ENCODE assay signal across 18 cellular contexts in the genomic region with DNA sequence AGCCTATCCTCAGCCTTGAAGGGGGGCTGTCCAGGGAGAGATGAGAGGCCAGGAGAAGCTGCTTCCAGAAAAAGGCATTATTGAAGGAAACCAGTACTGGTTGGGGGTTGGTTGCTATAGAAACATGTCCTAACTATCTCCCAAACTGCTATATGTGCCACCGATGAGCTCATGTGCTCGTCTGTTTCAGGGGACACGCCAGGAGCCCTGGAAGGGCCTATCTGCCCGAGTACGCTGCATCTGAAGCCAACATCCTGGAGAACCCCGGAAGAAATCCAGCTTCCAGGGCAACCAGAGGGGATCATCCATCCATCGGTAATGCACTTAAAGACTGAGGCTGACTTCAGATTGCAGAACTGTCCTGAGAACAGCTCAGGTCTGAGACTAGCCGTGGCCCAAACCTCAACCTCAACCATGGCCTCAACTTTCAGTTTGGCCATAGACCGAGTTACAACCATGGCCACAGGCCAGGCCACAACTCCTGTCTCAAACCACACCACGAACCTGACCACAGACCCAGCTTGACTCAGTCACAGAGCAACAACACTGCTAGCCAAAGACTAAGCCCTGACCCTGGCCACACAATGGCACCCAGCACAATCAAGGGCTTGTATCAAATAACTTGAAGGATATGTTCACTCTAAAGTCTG. TPM values are rescaled to one million over a fixed set of nuclear protein-coding genes. Genes with fewer than 3 reads are reported as not detected.
A peak's percentile ranks its signal among the peaks of the same experiment; 100 is the strongest.
DNase-seq lines count a peak whose midpoint lies in the region; ATAC-seq, FAIRE-seq and TF ChIP-seq lines count a peak whose summit lies in the region.
"Had no signal": no experiment of that assay in that cellular context is flagged by ENCODE, and none has a peak within 500 bp of the region (broad histone marks: within the 10 kb centered on the region; RNA-seq: fewer than 3 reads in every experiment).

No MANE protein-coding gene starts in this region.

- peak; percentile 41 for FAIRE-seq in GM12878 (lab: Jason Lieb, UNC)

- no peak overlapping the region for H3K27ac ChIP-seq in GM12878 (ENCODE audit: control insufficient read depth, insufficient read depth)
- H3K27ac ChIP-seq in neuronal stem cell (replicated peaks; ENCODE audit: low read length), result no peak overlapping the region
- H3K27ac ChIP-seq in body of pancreas, result no peak overlapping the region
- H3K27ac ChIP-seq in OCI-LY7 (ENCODE audit: low read depth, low read length, poor library complexity, severe bottlenecking), result no peak overlapping the region
- H3K27ac ChIP-seq: adrenal gland, stomach had no signal

- H2AFZ ChIP-seq in GM12878 (ENCODE audit: control insufficient read depth, low read depth, low read length) (no peak overlapping the region), neuronal stem cell (ENCODE audit: low read length) (no peak overlapping the region), OCI-LY7 (ENCODE audit: low read length) (no peak overlapping the region)

- RAD21 ChIA-PET in GM12878 (lab: Charles Lee; ENCODE audit: unreplicated experiment), result no interaction called here

- no peak overlapping the region for H2BK15ac ChIP-seq in neuronal stem cell (ENCODE audit: low read length)

- peak overlapping the region; percentile 2 for H3K18ac ChIP-seq in neuronal stem cell (ENCODE audit: low read length)

- H3K4me2 ChIP-seq in GM12878 (ENCODE audit: control insufficient read depth, insufficient read depth), result no peak overlapping the region
- no peak overlapping the region for H3K4me2 ChIP-seq in neuronal stem cell (ENCODE audit: insufficient read depth, low read length, poor library complexity, severe bottlenecking)
- H3K4me2 ChIP-seq in OCI-LY7 (ENCODE audit: low read length), result no peak overlapping the region

- H3K9me2 ChIP-seq in OCI-LY7 (ENCODE audit: insufficient read depth, low read length), result no peaks in the 10 kb centered on the region

- no peak overlapping the region for H3K14ac ChIP-seq in neuronal stem cell (ENCODE audit: low read length)

- H3K4me3 ChIP-seq in GM12878, result no peak overlapping the region
- no peak overlapping the region for H3K4me3 ChIP-seq in neuronal stem cell (ENCODE audit: low read length in 2 of 2)
- no peak overlapping the region for H3K4me3 ChIP-seq in body of pancreas
- H3K4me3 ChIP-seq in OCI-LY7 (ENCODE audit: low read depth, low read length, poor library complexity, severe bottlenecking), result no peak overlapping the region
- H3K4me3 ChIP-seq: adrenal gland, stomach had no signal

- TF ChIP-seq POLR2A in GM12878 (IDR thresholded peaks at IDR 0.05; ENCODE audit: low read depth, low read length) (no peak), body of pancreas (IDR thresholded peaks at IDR 0.05) (no peak)

- in situ Hi-C loops in GM12878 (cut with MboI), result no loop called here

- CTCF ChIA-PET in GM12878 (lab: Yijun Ruan, JAX), result no interaction called here
- CTCF ChIA-PET in OCI-LY7 (lab: Charles Lee; ENCODE audit: unreplicated experiment), result no interaction called here

- TF ChIP-seq CTCF in GM12878 (IDR thresholded peaks at IDR 0.05 in 2 of 3, conservative IDR thresholded peaks at IDR 0.05 in 1 of 3; ENCODE audit: control insufficient read depth in 2 of 3, extremely low read depth in 1 of 3, insufficient read depth in 1 of 3, low read depth in 3 of 3, low read length in 3 of 3), result no peak
- TF ChIP-seq CTCF in body of pancreas (IDR thresholded peaks at IDR 0.05), result no peak
- no peak for TF ChIP-seq CTCF in OCI-LY7 (conservative IDR thresholded peaks at IDR 0.05; ENCODE audit: low read length)

- H3K27me3 ChIP-seq in GM12878 (replicated peaks in 1 of 2; ENCODE audit: control insufficient read depth in 2 of 2, insufficient read depth in 2 of 2, low read length in 1 of 2) (no peaks in the 10 kb centered on the region), neuronal stem cell (ENCODE audit: control insufficient read depth in 3 of 3, insufficient read depth in 3 of 3, low read depth in 1 of 3, low read length in 3 of 3) (no peaks in the 10 kb centered on the region), body of pancreas (no peaks in the 10 kb centered on the region)
- H3K27me3 ChIP-seq: adrenal gland, stomach had no signal

- H3K4me1 ChIP-seq in GM12878 (ENCODE audit: control insufficient read depth, insufficient read depth, low read length) (peaks cover 15% of the 10 kb centered on the region), neuronal stem cell (ENCODE audit: control insufficient read depth in 2 of 2, insufficient read depth in 1 of 2, low read depth in 1 of 2, low read length in 2 of 2) (peaks cover 0 to 9% of the 10 kb centered on the region in 2 donors), body of pancreas (no peaks in the 10 kb centered on the region), OCI-LY7 (ENCODE audit: insufficient read depth, low read length, poor library complexity, severe bottlenecking) (peaks cover 11% of the 10 kb centered on the region)
- H3K4me1 ChIP-seq: adrenal gland had no signal

- H2BK120ac ChIP-seq in neuronal stem cell (ENCODE audit: low read depth, low read length), result no peak overlapping the region

- no TSS peak for BruUV-seq in GM12878 (replicated peaks; lab: Mats Ljungman, UMichigan)
- BruUV-seq in OCI-LY7 (replicated peaks; lab: Mats Ljungman, UMichigan), result no TSS peak

- no peak for TF ChIP-seq EP300 in GM12878 (IDR thresholded peaks at IDR 0.05; ENCODE audit: borderline replicate concordance in 1 of 2, control insufficient read depth in 1 of 2, low read depth in 2 of 2, low read length in 2 of 2)

- intact Hi-C loops in GM12878 (cut with micrococcal nuclease; ENCODE audit: unreplicated experiment) (no loop called here), body of pancreas (cut with DNase I) (no loop called here), OCI-LY7 (cut with micrococcal nuclease; ENCODE audit: unreplicated experiment) (no loop called here)

- H4K20me1 ChIP-seq in GM12878 (ENCODE audit: control insufficient read depth, insufficient read depth) (no peaks in the 10 kb centered on the region), OCI-LY7 (ENCODE audit: insufficient read depth, low read length) (no peaks in the 10 kb centered on the region)

- H2BK5ac ChIP-seq in neuronal stem cell (ENCODE audit: low read length), result no peak overlapping the region

- no peak for TF ChIP-seq RAD21 in GM12878 (IDR thresholded peaks at IDR 0.05; ENCODE audit: insufficient read depth, low read depth, low read length)

- peak; percentile 23 for DNase-seq in EL
- peak; percentile 91 for DNase-seq in M059J (ENCODE audit: low read depth)
- peak; percentile 8 for DNase-seq in GM12878 (ENCODE audit: low read depth, low spot score)
- no peak for DNase-seq in neuronal stem cell (ENCODE audit: low spot score)
- DNase-seq in body of pancreas, result no peak
- no peak for DNase-seq in OCI-LY7 (ENCODE audit: low spot score)
- DNase-seq: activated T-cell treated with anti-CD3 and anti-CD28 coated beads, Interleukin-2, amount 50 U/mL, for 1 hour; adrenal gland; CD4-positive, alpha-beta T cell; effector memory CD4-positive, alpha-beta T cell; GDM1; kidney glomerular epithelial cell; naive B cell; right cardiac atrium; stomach had no signal

- 42% methylated on average over 10 of the region's 10 CpGs for WGBS in GM12878 (ENCODE audit: insufficient coverage, insufficient replicate concordance, low lambda C conversion rate, missing lambda C conversion rate)
- no CpG with 5 or more reads among the region's 10 CpGs for WGBS in neuronal stem cell (ENCODE audit: extremely low coverage in 2 of 2, insufficient read length in 2 of 2, insufficient replicate concordance in 1 of 2), 2 donors
- WGBS in body of pancreas, 2 donors, result 67 to 87% methylated on average over 6 to 10 of the region's 10 CpGs

- ATAC-seq in GM12878 (peak; percentile 54), HG02973 (IDR thresholded peaks at IDR 0.05; ENCODE audit: unreplicated experiment) (no peak), GM21576 (IDR thresholded peaks at IDR 0.05; ENCODE audit: unreplicated experiment) (no peak), body of pancreas (no peak)
- ATAC-seq: activated CD4-positive, CD25-positive, alpha-beta regulatory T cell treated with anti-CD3 and anti-CD28 coated beads, Interleukin-2, amount 50 U/mL, for 24 hours; right cardiac atrium had no signal

- H3K9me3 ChIP-seq in GM12878 (replicated peaks; ENCODE audit: control insufficient read depth, insufficient read depth, low read length), result no peaks in the 10 kb centered on the region
- no peaks in the 10 kb centered on the region for H3K9me3 ChIP-seq in neuronal stem cell (replicated peaks in 1 of 2; ENCODE audit: control insufficient read depth in 2 of 2, insufficient read depth in 1 of 2, low read depth in 1 of 2, low read length in 2 of 2)
- H3K9me3 ChIP-seq in body of pancreas, result no peaks in the 10 kb centered on the region
- no peaks in the 10 kb centered on the region for H3K9me3 ChIP-seq in OCI-LY7 (ENCODE audit: low read length)
- H3K9me3 ChIP-seq: adrenal gland, stomach had no signal

- H3K9ac ChIP-seq in GM12878 (ENCODE audit: control insufficient read depth, insufficient read depth, low read length) (no peak overlapping the region), neuronal stem cell (ENCODE audit: low read depth, low read length, poor library complexity) (no peak overlapping the region)

- H3K23ac ChIP-seq in neuronal stem cell (ENCODE audit: low read depth, low read length, poor library complexity), result peak overlapping the region; percentile 8

- H2BK12ac ChIP-seq in neuronal stem cell (ENCODE audit: low read length), result no peak overlapping the region

- H4K8ac ChIP-seq in neuronal stem cell (ENCODE audit: low read depth, low read length), result no peak overlapping the region

- no peak overlapping the region for H2AK5ac ChIP-seq in neuronal stem cell (ENCODE audit: low read depth, low read length)

- SMC1A ChIA-PET in GM12878 (lab: Charles Lee; ENCODE audit: uncharacterized antibody, unreplicated experiment), result no interaction called here

- H4K91ac ChIP-seq in neuronal stem cell (ENCODE audit: low read depth, low read length, poor library complexity), result no peak overlapping the region

- H3K36me3 ChIP-seq in GM12878 (ENCODE audit: control insufficient read depth in 2 of 2, insufficient read depth in 2 of 2, low read length in 1 of 2), result no peaks in the 10 kb centered on the region
- H3K36me3 ChIP-seq in neuronal stem cell (replicated peaks in 1 of 2; ENCODE audit: control insufficient read depth in 2 of 2, insufficient read depth in 2 of 2, low read length in 2 of 2), result no peaks in the 10 kb centered on the region
- no peaks in the 10 kb centered on the region for H3K36me3 ChIP-seq in body of pancreas (replicated peaks in 1 of 2; ENCODE audit: insufficient read depth in 1 of 2, low read depth in 2 of 2)
- H3K36me3 ChIP-seq in OCI-LY7 (ENCODE audit: insufficient read depth, low read length), result no peaks in the 10 kb centered on the region
- H3K36me3 ChIP-seq: adrenal gland, stomach had no signal

- no peaks in the 10 kb centered on the region for H3K79me1 ChIP-seq in neuronal stem cell (ENCODE audit: low read depth, low read length)

- POLR2A ChIA-PET in GM12878 (lab: Charles Lee), result no interaction called here
- POLR2A ChIA-PET in OCI-LY7 (lab: Charles Lee), result interaction anchor here (0.6 kb wide), 1 partner anchor 101 kb away, joined by 3 read pairs; no protein-coding TSS in a partner anchor

- no peak overlapping the region for H3K4ac ChIP-seq in neuronal stem cell (ENCODE audit: low read length)

- H3K79me2 ChIP-seq in GM12878 (ENCODE audit: control insufficient read depth, insufficient read depth, low read length) (no peaks in the 10 kb centered on the region), OCI-LY7 (ENCODE audit: insufficient read depth, low read depth, low read length) (no peaks in the 10 kb centered on the region)

RNA-seq across cellular contexts. Expression of gene PITPNM3, which starts 10.2 kb away (rescaled TPM):
- total RNA-seq in M059J (2014; rRNA removed; shearing (Covaris generic)), result 0.39 and 0.89 TPM in 2 replicates
- total RNA-seq in GM12878 (2013; cell fraction: nucleolus; rRNA removed), result 2.3 and 2.4 TPM in 2 replicates
- total RNA-seq in GM12878 (2014; rRNA removed), result 0.16 and 0.17 TPM in 2 replicates
- total RNA-seq in GM12878 (2014; rRNA removed; fragmentation: Illumina TruSeq; extraction: Trizol), result 0.14 and 0.22 TPM in 2 replicates
- total RNA-seq in GM12878 (2021), result 0.21 and 0.49 TPM in 2 replicates
- polyA plus RNA-seq in GM12878 (2011; ENCODE audit: low read depth), result 0.12 TPM
- 0.16 and 0.27 TPM in 2 replicates for polyA plus RNA-seq in GM12878 (2011; rRNA removed)
- polyA plus RNA-seq in GM12878 (2011; cell fraction: cytosol; rRNA removed), result 0.18 and 0.22 TPM in 2 replicates
- polyA plus RNA-seq in GM12878 (2011; cell fraction: nucleus; rRNA removed), result 1.1 TPM in 2 replicates
- polyA plus RNA-seq in GM12878 (2012), result 0.34 and 0.38 TPM in 2 replicates
- polyA plus RNA-seq in GM12878 (2014; fragmentation: Illumina TruSeq; extraction: Trizol), result 0.08 and 0.15 TPM in 2 replicates
- under 1 TPM in 1 of 2 experiments, not detected in 1; 0.02 TPM for polyA plus RNA-seq in GM12878 (2014; fragmentation: Nextera tagmentation; extraction: Ambion mirVana)
- polyA plus RNA-seq in GM12878 (2014; rRNA removed), result 0.19 and 0.47 TPM in 2 replicates
- under 1 TPM; 0.19 to 0.33 TPM for polyA plus RNA-seq in GM12878 (2016; fragmentation: Nextera tagmentation; extraction: Ambion mirVana)
- polyA minus RNA-seq in GM12878 (2011; rRNA and poly(A)+ RNA removed), result 0.22 and 0.31 TPM in 2 replicates
- polyA minus RNA-seq in GM12878 (2011; cell fraction: cytosol; rRNA and poly(A)+ RNA removed), result 0.21 and 1.2 TPM in 2 replicates
- polyA minus RNA-seq in GM12878 (2011; cell fraction: nucleus; rRNA and poly(A)+ RNA removed), result 0.36 and 0.38 TPM in 2 replicates
- 2.0 TPM for polyA plus RNA-seq in neuronal stem cell (2013, experiment 1 of 2)
- polyA plus RNA-seq in neuronal stem cell (2013, experiment 2 of 2), result 2.0 TPM
- total RNA-seq in body of pancreas, result 1 to 10 TPM; 1.3 to 3.4 TPM
- total RNA-seq in OCI-LY7 (2014; rRNA removed; shearing (Covaris generic)), result 0.76 and 1.2 TPM in 2 replicates
- total RNA-seq in OCI-LY7 (2022), result 1.2 and 1.6 TPM in 2 replicates

Comparison
In these comparisons a context has a peak if more than half of its experiments do, and no peak if none do; other contexts are left out.
1. DNase-seq: peak in EL (single experiment), M059J (single experiment) and GM12878 (single experiment); none in neuronal stem cell (single experiment), body of pancreas (0 of 4) and OCI-LY7 (single experiment).